ENCODE assay signal across 14 cellular contexts in genomic region chr7:155584763-155585531, GRCh38. TPM values are rescaled to one million over a fixed set of nuclear protein-coding genes. Genes with fewer than 3 reads are reported as not detected.
A peak's percentile ranks its signal among the peaks of the same experiment; 100 is the strongest.
DNase-seq lines count a peak whose midpoint lies in the region; ATAC-seq and TF ChIP-seq lines count a peak whose summit lies in the region.
"Had no signal": no experiment of that assay in that cellular context is flagged by ENCODE, and none has a peak within 500 bp of the region (broad histone marks: within the 10 kb centered on the region; RNA-seq: fewer than 3 reads in every experiment).

No MANE protein-coding gene starts in this region.

- no peak overlapping the region for H2AK9ac ChIP-seq in IMR-90 (replicated peaks; ENCODE audit: low read depth, low read length, poor library complexity)

- no peak overlapping the region for H2BK120ac ChIP-seq in IMR-90 (ENCODE audit: low read depth, low read length)

- H3K14ac ChIP-seq in IMR-90 (replicated peaks; ENCODE audit: low read depth, low read length) = no peak overlapping the region

- CTCF ChIA-PET in AG04449 (lab: Yijun Ruan, JAX) (interaction anchor here (1.0 to 3.6 kb wide), 4 partner anchors 12 to 658 kb away, joined by 3 to 25 read pairs (median 4); no protein-coding TSS in a partner anchor), IMR-90 (lab: Yijun Ruan, JAX) (interaction anchor here (0.9 to 1.3 kb wide), 2 partner anchors 14 kb away, joined by 5 to 8 read pairs; no protein-coding TSS in a partner anchor)

- intact Hi-C loops in IMR-90 (cut with micrococcal nuclease) (no loop called here), adrenal gland (cut with DNase I) (no loop called here)

- TF ChIP-seq CTCF in AG04449 (IDR thresholded peaks at IDR 0.05; ENCODE audit: insufficient read depth, low read length, missing control alignments) = no peak
- no peak for TF ChIP-seq CTCF in IMR-90 (conservative IDR thresholded peaks at IDR 0.05; ENCODE audit: low read depth, low read length)
- no peak for TF ChIP-seq CTCF in adrenal gland (IDR thresholded peaks at IDR 0.05)

- H3K4me3 ChIP-seq in AG04449 (ENCODE audit: low read depth, low read length) (no peak overlapping the region), IMR-90 (ENCODE audit: insufficient read depth, low read depth, low read length) (no peak overlapping the region), adrenal gland (no peak overlapping the region)

- H2BK15ac ChIP-seq in IMR-90 (ENCODE audit: low read depth, low read length) = no peak overlapping the region

- peaks cover 4% of the 10 kb centered on the region for H3K4me1 Mint-ChIP-seq in activated T-helper 17 cell treated with anti-CD3 and anti-CD28 coated beads, Interleukin-2, amount 50 U/mL, for 72 hours
- H3K4me1 Mint-ChIP-seq: stimulated activated effector memory CD8-positive, alpha-beta T cell treated with anti-CD3 and anti-CD28 coated beads, Interleukin-12 subunit alpha, Interleukin-12 subunit beta, amount 100 ng/mL, for 72 hours had no signal

- H4K8ac ChIP-seq in IMR-90 (ENCODE audit: low read depth in 2 of 2, low read length in 2 of 2) = no peak overlapping the region

- H4K5ac ChIP-seq in IMR-90 (ENCODE audit: low read depth, low read length) = no peak overlapping the region

- H3K56ac ChIP-seq in IMR-90 (ENCODE audit: extremely low read depth, insufficient read depth, low read length) = no peak overlapping the region

- H3K23ac ChIP-seq in IMR-90 (ENCODE audit: low read depth, low read length) = no peak overlapping the region

- H3K9me3 ChIP-seq in IMR-90 (ENCODE audit: control insufficient read depth, insufficient read depth, low read length) = no peaks in the 10 kb centered on the region
- no peaks in the 10 kb centered on the region for H3K9me3 ChIP-seq in adrenal gland (replicated peaks in 1 of 3)

- no peak overlapping the region for H3K4me3 Mint-ChIP-seq in activated T-helper 17 cell treated with anti-CD3 and anti-CD28 coated beads, Interleukin-2, amount 50 U/mL, for 72 hours
- H3K4me3 Mint-ChIP-seq: IgD-negative memory B cell; stimulated activated effector memory CD8-positive, alpha-beta T cell treated with anti-CD3 and anti-CD28 coated beads, Interleukin-12 subunit alpha, Interleukin-12 subunit beta, amount 100 ng/mL, for 72 hours had no signal

- H3K9me1 ChIP-seq in IMR-90 (ENCODE audit: insufficient read depth, low read length) = no peaks in the 10 kb centered on the region

- H3K27ac ChIP-seq in IMR-90 (ENCODE audit: insufficient read depth, low read length) (no peak overlapping the region), adrenal gland (no peak overlapping the region)

- DNase-seq in AG04449 (ENCODE audit: low read depth, low spot score) (peak; percentile 31), IMR-90 (no peak), adrenal gland (peak in 4 of 7 donors; percentile 24 to 58 (median 36)), iris pigment epithelial cell (ENCODE audit: low read depth) (peak; percentile 55), activated gamma-delta T cell (lab: John Stamatoyannopoulos, UW) (no peak), DMS79 treated with DMSO at 0.1 percent for 48 hours (lab: John Stamatoyannopoulos, UW) (no peak)
- DNase-seq: NCI-H524 treated with DMSO at 0.1 percent for 48 hours, T-helper 2 cell had no signal

- no peak overlapping the region for H3K4ac ChIP-seq in IMR-90 (ENCODE audit: low read depth, low read length)

- H3K4me2 ChIP-seq in IMR-90 (ENCODE audit: low read depth, low read length) = no peak overlapping the region

- H3K27me3 Mint-ChIP-seq in activated T-helper 17 cell treated with anti-CD3 and anti-CD28 coated beads, Interleukin-2, amount 50 U/mL, for 72 hours = peaks cover 38% of the 10 kb centered on the region

- no TSS peak for BruUV-seq in IMR-90 (replicated peaks; lab: Mats Ljungman, UMichigan)

- ATAC-seq in IMR-90 (ENCODE audit: low read depth) (no peak), GM21723 (IDR thresholded peaks at IDR 0.05; ENCODE audit: unreplicated experiment) (no peak)
- ATAC-seq in activated T-helper 17 cell treated with anti-CD3 and anti-CD28 coated beads, Interleukin-2, amount 50 U/mL, for 72 hours (replicated peaks) = no peak
- ATAC-seq: stimulated activated effector memory CD8-positive, alpha-beta T cell treated with anti-CD3 and anti-CD28 coated beads, Interleukin-12 subunit alpha, Interleukin-12 subunit beta, amount 100 ng/mL, for 72 hours had no signal

- H3K4me1 ChIP-seq in IMR-90 (ENCODE audit: control insufficient read depth, insufficient read depth, low read length) (no peaks in the 10 kb centered on the region), adrenal gland (replicated peaks in 1 of 2) (peaks cover 0 to 6% of the 10 kb centered on the region in 2 donors)

- in situ Hi-C loops in IMR-90 (cut with MboI; ENCODE audit: low sequenced_read_pairs) = no loop called here

- no peaks in the 10 kb centered on the region for H3K79me1 ChIP-seq in IMR-90 (ENCODE audit: low read depth in 1 of 2, low read length in 2 of 2)

- H3K18ac ChIP-seq in IMR-90 (ENCODE audit: low read depth, low read length) = no peak overlapping the region

- H3K36me3 ChIP-seq in IMR-90 (ENCODE audit: control insufficient read depth, insufficient read depth, low read length) (no peaks in the 10 kb centered on the region), adrenal gland (replicated peaks in 1 of 2) (no peaks in the 10 kb centered on the region)

- H4K91ac ChIP-seq in IMR-90 (ENCODE audit: insufficient read depth, low read depth, low read length) = no peak overlapping the region

- no peak overlapping the region for H2BK20ac ChIP-seq in IMR-90 (ENCODE audit: low read depth, low read length)

- H3K27me3 ChIP-seq in IMR-90 (ENCODE audit: control insufficient read depth, insufficient read depth, low read length) (peaks cover 2% of the 10 kb centered on the region; the same call in 1 of the 2 replicates), adrenal gland (no peaks in the 10 kb centered on the region)

- no peak for TF ChIP-seq RAD21 in IMR-90 (IDR thresholded peaks at IDR 0.05; ENCODE audit: low read length)

- H3K9me3 Mint-ChIP-seq in activated T-helper 17 cell treated with anti-CD3 and anti-CD28 coated beads, Interleukin-2, amount 50 U/mL, for 72 hours = no peaks in the 10 kb centered on the region
- H3K9me3 Mint-ChIP-seq: IgD-negative memory B cell; stimulated activated effector memory CD8-positive, alpha-beta T cell treated with anti-CD3 and anti-CD28 coated beads, Interleukin-12 subunit alpha, Interleukin-12 subunit beta, amount 100 ng/mL, for 72 hours had no signal

- H2AK5ac ChIP-seq in IMR-90 (ENCODE audit: low read depth, low read length) = no peak overlapping the region

- no peak overlapping the region for H2BK5ac ChIP-seq in IMR-90 (ENCODE audit: low read depth, low read length, poor library complexity, severe bottlenecking)

- H3K9ac ChIP-seq in IMR-90 (ENCODE audit: low read depth, low read length) = no peak overlapping the region

- no peaks in the 10 kb centered on the region; the same call in 1 of the 2 replicates for H4K20me1 ChIP-seq in IMR-90 (ENCODE audit: insufficient read depth, low read length)

- no peaks in the 10 kb centered on the region for H3K36me3 Mint-ChIP-seq in activated T-helper 17 cell treated with anti-CD3 and anti-CD28 coated beads, Interleukin-2, amount 50 U/mL, for 72 hours (ENCODE audit: low read depth)
- H3K36me3 Mint-ChIP-seq: IgD-negative memory B cell; stimulated activated effector memory CD8-positive, alpha-beta T cell treated with anti-CD3 and anti-CD28 coated beads, Interleukin-12 subunit alpha, Interleukin-12 subunit beta, amount 100 ng/mL, for 72 hours had no signal

- 48% methylated on average over 8 of the region's 17 CpGs; no CpG with 5 or more reads in 1 of the 2 experiments for WGBS in IMR-90 (ENCODE audit: extremely low coverage in 2 of 2, insufficient read length in 1 of 2), 2 experiments
- 21 to 30% (median 28%) methylated on average over 14 to 17 of the region's 17 CpGs for whole genome bisulfite sequencing in adrenal gland, 4 donors

- peak overlapping the region; percentile 5 for H2AFZ ChIP-seq in IMR-90 (replicated peaks; ENCODE audit: low read length, poor library complexity)

- POLR2A ChIA-PET in AG04449 (lab: Yijun Ruan, JAX) (no interaction called here), IMR-90 (lab: Charles Lee; ENCODE audit: unreplicated experiment) (no interaction called here)

- dilution Hi-C loops in IMR-90 (cut with HindIII; ENCODE audit: low sequenced_read_pairs, unreplicated experiment) = no loop called here

- H3K27ac Mint-ChIP-seq in activated T-helper 17 cell treated with anti-CD3 and anti-CD28 coated beads, Interleukin-2, amount 50 U/mL, for 72 hours = no peak overlapping the region
- H3K27ac Mint-ChIP-seq: IgD-negative memory B cell; stimulated activated effector memory CD8-positive, alpha-beta T cell treated with anti-CD3 and anti-CD28 coated beads, Interleukin-12 subunit alpha, Interleukin-12 subunit beta, amount 100 ng/mL, for 72 hours had no signal

- TF ChIP-seq POLR2A in IMR-90 (IDR thresholded peaks at IDR 0.05; ENCODE audit: low read depth, low read length) (no peak), adrenal gland (IDR thresholded peaks at IDR 0.05) (no peak)

TF ChIP-seq in IMR-90, 13 proteins besides CTCF, POLR2A, EP300 and RAD21:
- TF ChIP-seq RFX5 (IDR thresholded peaks at IDR 0.05; ENCODE audit: low read depth, low read length) = no peak

RNA-seq across cellular contexts. Expression of gene CNPY1, which starts 38.6 kb away (rescaled TPM):
- not detected in 2 replicates for total RNA-seq in IMR-90 (2012; rRNA removed)
- polyA plus RNA-seq in IMR-90 (2012; rRNA removed) = not detected in 2 replicates
- polyA plus RNA-seq in IMR-90 (2012; cell fraction: cytosol; rRNA removed) = not detected in 2 replicates
- polyA plus RNA-seq in IMR-90 (2012; cell fraction: nucleus; rRNA removed; ENCODE audit: low replicate concordance) = not detected in 2 replicates
- not detected for total RNA-seq in adrenal gland
- not detected for polyA plus RNA-seq in adrenal gland
- not detected for total RNA-seq in activated T-helper 17 cell treated with anti-CD3 and anti-CD28 coated beads, Interleukin-2, amount 50 U/mL, for 72 hours
- total RNA-seq: bronchial epithelial cell, glomerular endothelial cell had no signal
- polyA plus RNA-seq: IgD-negative memory B cell had no signal

RNA-seq across cellular contexts. Expression of gene RBM33, which starts 59.5 kb away (rescaled TPM):
- total RNA-seq in IMR-90 (2012; rRNA removed) = 7.3 and 10.6 TPM in 2 replicates
- 10.5 and 10.8 TPM in 2 replicates for polyA plus RNA-seq in IMR-90 (2012; rRNA removed)
- 5.8 and 14.5 TPM in 2 replicates for polyA plus RNA-seq in IMR-90 (2012; cell fraction: cytosol; rRNA removed)
- 43.6 and 56.2 TPM in 2 replicates for polyA plus RNA-seq in IMR-90 (2012; cell fraction: nucleus; rRNA removed; ENCODE audit: low replicate concordance)
- total RNA-seq in adrenal gland = 10 to 100 TPM; 10.3 to 57.1 (median 41.3) TPM
- polyA plus RNA-seq in adrenal gland = 10 to 100 TPM; 10.7 to 36.8 (median 20.3) TPM
- total RNA-seq in activated T-helper 17 cell treated with anti-CD3 and anti-CD28 coated beads, Interleukin-2, amount 50 U/mL, for 72 hours = 100 to 1,000 TPM in 1 of 2 donors, 10 to 100 TPM in 1; 79.6 to 114 TPM

Comparison
In these comparisons a context has a peak if more than half of its experiments do, and no peak if none do; other contexts are left out.
1. DNase-seq: peak in AG04449 (single experiment), adrenal gland (4 of 7) and iris pigment epithelial cell (single experiment); none in IMR-90 (single experiment), activated gamma-delta T cell (single experiment) and DMS79 treated with DMSO at 0.1 percent for 48 hours (single experiment).